In the genomic region with DNA sequence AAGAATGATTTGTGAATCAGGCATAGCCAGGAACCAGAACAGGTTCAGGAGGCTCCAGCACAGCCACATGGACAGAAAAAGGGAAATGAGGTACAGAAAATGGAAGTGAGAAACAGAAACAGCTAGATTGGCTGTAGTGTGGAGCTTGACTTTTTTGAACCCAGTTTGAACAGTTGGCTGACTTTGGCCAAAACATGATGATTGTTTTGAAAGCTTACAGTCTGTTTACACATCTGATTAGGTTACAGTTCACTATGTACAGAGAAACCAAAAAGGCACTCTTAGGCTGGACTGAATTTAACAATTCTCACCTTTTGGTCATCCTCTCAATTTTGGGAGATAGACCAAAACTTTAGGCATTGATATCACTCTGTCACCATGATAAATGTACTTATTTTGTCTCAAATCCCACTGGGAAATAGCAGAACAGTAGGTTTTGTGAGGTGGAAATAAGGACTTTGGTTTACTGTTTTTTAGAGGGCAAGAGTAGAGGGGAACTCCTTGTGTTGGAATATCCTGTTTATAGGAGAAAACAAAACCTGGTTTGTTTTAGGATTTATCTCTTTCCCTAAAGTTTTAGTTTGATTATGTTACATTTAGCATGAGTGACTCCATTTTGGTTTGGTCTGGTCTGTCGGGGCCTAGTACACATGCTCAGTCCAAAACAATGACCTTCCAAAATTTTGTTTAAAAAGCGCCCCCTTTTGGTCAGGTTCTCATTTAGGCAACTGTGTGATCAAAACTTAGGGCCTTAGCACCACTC, we compare ENCODE assay signal across 1 cellular context.
A peak's percentile ranks its signal among the peaks of the same experiment; 100 is the strongest.
TF ChIP-seq lines count a peak whose summit lies in the region.

No MANE protein-coding gene starts in this region.

TF ChIP-seq in HepG2, 621 proteins besides CTCF, POLR2A, EP300 and RAD21 (continued from another document and continues in another):
- TF ChIP-seq RERE (CRISPR knock-in tag; IDR thresholded peaks at IDR 0.05; ENCODE audit: low read depth) = 0 out of 2 replicates have a peak, but pooled peaks have one; percentile 21
- no peak for TF ChIP-seq ZNF737 (CRISPR knock-in tag; IDR thresholded peaks at IDR 0.05; ENCODE audit: borderline replicate concordance)
- TF ChIP-seq CEBPZ (IDR thresholded peaks at IDR 0.05; ENCODE audit: low read length) = no peak
- TF ChIP-seq, protein P1, sequence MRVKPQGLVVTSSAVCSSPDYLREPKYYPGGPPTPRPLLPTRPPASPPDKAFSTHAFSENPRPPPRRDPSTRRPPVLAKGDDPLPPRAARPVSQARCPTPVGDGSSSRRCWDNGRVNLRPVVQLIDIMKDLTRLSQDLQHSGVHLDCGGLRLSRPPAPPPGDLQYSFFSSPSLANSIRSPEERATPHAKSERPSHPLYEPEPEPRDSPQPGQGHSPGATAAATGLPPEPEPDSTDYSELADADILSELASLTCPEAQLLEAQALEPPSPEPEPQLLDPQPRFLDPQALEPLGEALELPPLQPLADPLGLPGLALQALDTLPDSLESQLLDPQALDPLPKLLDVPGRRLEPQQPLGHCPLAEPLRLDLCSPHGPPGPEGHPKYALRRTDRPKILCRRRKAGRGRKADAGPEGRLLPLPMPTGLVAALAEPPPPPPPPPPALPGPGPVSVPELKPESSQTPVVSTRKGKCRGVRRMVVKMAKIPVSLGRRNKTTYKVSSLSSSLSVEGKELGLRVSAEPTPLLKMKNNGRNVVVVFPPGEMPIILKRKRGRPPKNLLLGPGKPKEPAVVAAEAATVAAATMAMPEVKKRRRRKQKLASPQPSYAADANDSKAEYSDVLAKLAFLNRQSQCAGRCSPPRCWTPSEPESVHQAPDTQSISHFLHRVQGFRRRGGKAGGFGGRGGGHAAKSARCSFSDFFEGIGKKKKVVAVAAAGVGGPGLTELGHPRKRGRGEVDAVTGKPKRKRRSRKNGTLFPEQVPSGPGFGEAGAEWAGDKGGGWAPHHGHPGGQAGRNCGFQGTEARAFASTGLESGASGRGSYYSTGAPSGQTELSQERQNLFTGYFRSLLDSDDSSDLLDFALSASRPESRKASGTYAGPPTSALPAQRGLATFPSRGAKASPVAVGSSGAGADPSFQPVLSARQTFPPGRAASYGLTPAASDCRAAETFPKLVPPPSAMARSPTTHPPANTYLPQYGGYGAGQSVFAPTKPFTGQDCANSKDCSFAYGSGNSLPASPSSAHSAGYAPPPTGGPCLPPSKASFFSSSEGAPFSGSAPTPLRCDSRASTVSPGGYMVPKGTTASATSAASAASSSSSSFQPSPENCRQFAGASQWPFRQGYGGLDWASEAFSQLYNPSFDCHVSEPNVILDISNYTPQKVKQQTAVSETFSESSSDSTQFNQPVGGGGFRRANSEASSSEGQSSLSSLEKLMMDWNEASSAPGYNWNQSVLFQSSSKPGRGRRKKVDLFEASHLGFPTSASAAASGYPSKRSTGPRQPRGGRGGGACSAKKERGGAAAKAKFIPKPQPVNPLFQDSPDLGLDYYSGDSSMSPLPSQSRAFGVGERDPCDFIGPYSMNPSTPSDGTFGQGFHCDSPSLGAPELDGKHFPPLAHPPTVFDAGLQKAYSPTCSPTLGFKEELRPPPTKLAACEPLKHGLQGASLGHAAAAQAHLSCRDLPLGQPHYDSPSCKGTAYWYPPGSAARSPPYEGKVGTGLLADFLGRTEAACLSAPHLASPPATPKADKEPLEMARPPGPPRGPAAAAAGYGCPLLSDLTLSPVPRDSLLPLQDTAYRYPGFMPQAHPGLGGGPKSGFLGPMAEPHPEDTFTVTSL (CRISPR knock-in tag; IDR thresholded peaks at IDR 0.05; ENCODE audit: borderline replicate concordance) = peak; percentile 83; the same call in 1 of the 2 replicates
- TF ChIP-seq, protein P2, sequence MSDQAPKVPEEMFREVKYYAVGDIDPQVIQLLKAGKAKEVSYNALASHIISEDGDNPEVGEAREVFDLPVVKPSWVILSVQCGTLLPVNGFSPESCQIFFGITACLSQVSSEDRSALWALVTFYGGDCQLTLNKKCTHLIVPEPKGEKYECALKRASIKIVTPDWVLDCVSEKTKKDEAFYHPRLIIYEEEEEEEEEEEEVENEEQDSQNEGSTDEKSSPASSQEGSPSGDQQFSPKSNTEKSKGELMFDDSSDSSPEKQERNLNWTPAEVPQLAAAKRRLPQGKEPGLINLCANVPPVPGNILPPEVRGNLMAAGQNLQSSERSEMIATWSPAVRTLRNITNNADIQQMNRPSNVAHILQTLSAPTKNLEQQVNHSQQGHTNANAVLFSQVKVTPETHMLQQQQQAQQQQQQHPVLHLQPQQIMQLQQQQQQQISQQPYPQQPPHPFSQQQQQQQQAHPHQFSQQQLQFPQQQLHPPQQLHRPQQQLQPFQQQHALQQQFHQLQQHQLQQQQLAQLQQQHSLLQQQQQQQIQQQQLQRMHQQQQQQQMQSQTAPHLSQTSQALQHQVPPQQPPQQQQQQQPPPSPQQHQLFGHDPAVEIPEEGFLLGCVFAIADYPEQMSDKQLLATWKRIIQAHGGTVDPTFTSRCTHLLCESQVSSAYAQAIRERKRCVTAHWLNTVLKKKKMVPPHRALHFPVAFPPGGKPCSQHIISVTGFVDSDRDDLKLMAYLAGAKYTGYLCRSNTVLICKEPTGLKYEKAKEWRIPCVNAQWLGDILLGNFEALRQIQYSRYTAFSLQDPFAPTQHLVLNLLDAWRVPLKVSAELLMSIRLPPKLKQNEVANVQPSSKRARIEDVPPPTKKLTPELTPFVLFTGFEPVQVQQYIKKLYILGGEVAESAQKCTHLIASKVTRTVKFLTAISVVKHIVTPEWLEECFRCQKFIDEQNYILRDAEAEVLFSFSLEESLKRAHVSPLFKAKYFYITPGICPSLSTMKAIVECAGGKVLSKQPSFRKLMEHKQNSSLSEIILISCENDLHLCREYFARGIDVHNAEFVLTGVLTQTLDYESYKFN (CRISPR knock-in tag; conservative IDR thresholded peaks at IDR 0.05) = peak; percentile 74
- TF ChIP-seq, protein P3, sequence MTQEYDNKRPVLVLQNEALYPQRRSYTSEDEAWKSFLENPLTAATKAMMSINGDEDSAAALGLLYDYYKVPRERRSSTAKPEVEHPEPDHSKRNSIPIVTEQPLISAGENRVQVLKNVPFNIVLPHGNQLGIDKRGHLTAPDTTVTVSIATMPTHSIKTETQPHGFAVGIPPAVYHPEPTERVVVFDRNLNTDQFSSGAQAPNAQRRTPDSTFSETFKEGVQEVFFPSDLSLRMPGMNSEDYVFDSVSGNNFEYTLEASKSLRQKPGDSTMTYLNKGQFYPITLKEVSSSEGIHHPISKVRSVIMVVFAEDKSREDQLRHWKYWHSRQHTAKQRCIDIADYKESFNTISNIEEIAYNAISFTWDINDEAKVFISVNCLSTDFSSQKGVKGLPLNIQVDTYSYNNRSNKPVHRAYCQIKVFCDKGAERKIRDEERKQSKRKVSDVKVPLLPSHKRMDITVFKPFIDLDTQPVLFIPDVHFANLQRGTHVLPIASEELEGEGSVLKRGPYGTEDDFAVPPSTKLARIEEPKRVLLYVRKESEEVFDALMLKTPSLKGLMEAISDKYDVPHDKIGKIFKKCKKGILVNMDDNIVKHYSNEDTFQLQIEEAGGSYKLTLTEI (CRISPR knock-in tag; conservative IDR thresholded peaks at IDR 0.05) = no peak
- no peak for TF ChIP-seq PLRG1 (conservative IDR thresholded peaks at IDR 0.05)
- peak; percentile 57; the same call in 1 of the 2 replicates for TF ChIP-seq GATAD2A (CRISPR knock-in tag; IDR thresholded peaks at IDR 0.05)
- TF ChIP-seq HNF4A (CRISPR knock-in tag; IDR thresholded peaks at IDR 0.05) = peak; percentile 51
- TF ChIP-seq GABPA (IDR thresholded peaks at IDR 0.05; ENCODE audit: low read depth, low read length) = no peak
- TF ChIP-seq GABPA (CRISPR knock-in tag; IDR thresholded peaks at IDR 0.05; ENCODE audit: low read depth) = 0 out of 2 replicates have a peak, but pooled peaks have one; percentile 15
- no peak for TF ChIP-seq CERS6 (CRISPR knock-in tag; IDR thresholded peaks at IDR 0.05)
- TF ChIP-seq, protein P4, sequence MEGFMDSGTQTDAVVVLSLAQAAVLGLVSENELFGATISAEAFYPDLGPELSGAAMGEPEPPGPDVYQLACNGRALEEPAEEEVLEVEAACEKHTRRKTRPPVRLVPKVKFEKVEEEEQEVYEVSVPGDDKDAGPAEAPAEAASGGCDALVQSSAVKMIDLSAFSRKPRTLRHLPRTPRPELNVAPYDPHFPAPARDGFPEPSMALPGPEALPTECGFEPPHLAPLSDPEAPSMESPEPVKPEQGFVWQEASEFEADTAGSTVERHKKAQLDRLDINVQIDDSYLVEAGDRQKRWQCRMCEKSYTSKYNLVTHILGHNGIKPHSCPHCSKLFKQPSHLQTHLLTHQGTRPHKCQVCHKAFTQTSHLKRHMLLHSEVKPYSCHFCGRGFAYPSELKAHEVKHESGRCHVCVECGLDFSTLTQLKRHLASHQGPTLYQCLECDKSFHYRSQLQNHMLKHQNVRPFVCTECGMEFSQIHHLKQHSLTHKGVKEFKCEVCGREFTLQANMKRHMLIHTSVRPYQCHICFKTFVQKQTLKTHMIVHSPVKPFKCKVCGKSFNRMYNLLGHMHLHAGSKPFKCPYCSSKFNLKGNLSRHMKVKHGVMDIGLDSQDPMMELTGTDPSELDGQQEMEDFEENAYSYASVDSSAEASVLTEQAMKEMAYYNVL (CRISPR knock-in tag; IDR thresholded peaks at IDR 0.05; ENCODE audit: borderline replicate concordance) = no peak
- peak; percentile 50; the same call in 1 of the 2 replicates for TF ChIP-seq EHMT2 (IDR thresholded peaks at IDR 0.05; ENCODE audit: borderline replicate concordance, low read depth, low read length)
- peak; percentile 41; the same call in 1 of the 2 replicates for TF ChIP-seq PITX1 (CRISPR knock-in tag; IDR thresholded peaks at IDR 0.05)
- no peak for TF ChIP-seq TFDP2 (CRISPR knock-in tag; IDR thresholded peaks at IDR 0.05)
- no peak for TF ChIP-seq NFKBIZ (CRISPR knock-in tag; IDR thresholded peaks at IDR 0.05)
